ENCODE assay signal across 1 cellular context in genomic region chr10:97334370-97335175, GRCh38.
A peak's percentile ranks its signal among the peaks of the same experiment; 100 is the strongest.
TF ChIP-seq lines count a peak whose summit lies in the region.

Gene FRAT2, minus strand, starts transcription at chr10:97334729. Its CDS starts 157 bp downstream, at chr10:97334572.

TF ChIP-seq in WTC11, 78 proteins besides CTCF, POLR2A, EP300 and RAD21 (continued from another document):
- TF ChIP-seq, protein P1, sequence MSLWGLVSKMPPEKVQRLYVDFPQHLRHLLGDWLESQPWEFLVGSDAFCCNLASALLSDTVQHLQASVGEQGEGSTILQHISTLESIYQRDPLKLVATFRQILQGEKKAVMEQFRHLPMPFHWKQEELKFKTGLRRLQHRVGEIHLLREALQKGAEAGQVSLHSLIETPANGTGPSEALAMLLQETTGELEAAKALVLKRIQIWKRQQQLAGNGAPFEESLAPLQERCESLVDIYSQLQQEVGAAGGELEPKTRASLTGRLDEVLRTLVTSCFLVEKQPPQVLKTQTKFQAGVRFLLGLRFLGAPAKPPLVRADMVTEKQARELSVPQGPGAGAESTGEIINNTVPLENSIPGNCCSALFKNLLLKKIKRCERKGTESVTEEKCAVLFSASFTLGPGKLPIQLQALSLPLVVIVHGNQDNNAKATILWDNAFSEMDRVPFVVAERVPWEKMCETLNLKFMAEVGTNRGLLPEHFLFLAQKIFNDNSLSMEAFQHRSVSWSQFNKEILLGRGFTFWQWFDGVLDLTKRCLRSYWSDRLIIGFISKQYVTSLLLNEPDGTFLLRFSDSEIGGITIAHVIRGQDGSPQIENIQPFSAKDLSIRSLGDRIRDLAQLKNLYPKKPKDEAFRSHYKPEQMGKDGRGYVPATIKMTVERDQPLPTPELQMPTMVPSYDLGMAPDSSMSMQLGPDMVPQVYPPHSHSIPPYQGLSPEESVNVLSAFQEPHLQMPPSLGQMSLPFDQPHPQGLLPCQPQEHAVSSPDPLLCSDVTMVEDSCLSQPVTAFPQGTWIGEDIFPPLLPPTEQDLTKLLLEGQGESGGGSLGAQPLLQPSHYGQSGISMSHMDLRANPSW (CRISPR knock-in tag; conservative IDR thresholded peaks at IDR 0.05; ENCODE audit: low read depth): no peak
- TF ChIP-seq, protein P2, sequence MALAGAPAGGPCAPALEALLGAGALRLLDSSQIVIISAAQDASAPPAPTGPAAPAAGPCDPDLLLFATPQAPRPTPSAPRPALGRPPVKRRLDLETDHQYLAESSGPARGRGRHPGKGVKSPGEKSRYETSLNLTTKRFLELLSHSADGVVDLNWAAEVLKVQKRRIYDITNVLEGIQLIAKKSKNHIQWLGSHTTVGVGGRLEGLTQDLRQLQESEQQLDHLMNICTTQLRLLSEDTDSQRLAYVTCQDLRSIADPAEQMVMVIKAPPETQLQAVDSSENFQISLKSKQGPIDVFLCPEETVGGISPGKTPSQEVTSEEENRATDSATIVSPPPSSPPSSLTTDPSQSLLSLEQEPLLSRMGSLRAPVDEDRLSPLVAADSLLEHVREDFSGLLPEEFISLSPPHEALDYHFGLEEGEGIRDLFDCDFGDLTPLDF (CRISPR knock-in tag; IDR thresholded peaks at IDR 0.05): 0 out of 2 replicates have a peak, but pooled peaks have one; percentile 39
- no peak for TF ChIP-seq HMGA2 (CRISPR knock-in tag; IDR thresholded peaks at IDR 0.05)
- no peak for TF ChIP-seq ZNF416 (CRISPR knock-in tag; IDR thresholded peaks at IDR 0.05)
- no peak for TF ChIP-seq ZNF219 (CRISPR knock-in tag; IDR thresholded peaks at IDR 0.05; ENCODE audit: borderline replicate concordance)
- TF ChIP-seq NFYB (CRISPR knock-in tag; conservative IDR thresholded peaks at IDR 0.05; ENCODE audit: low read depth): no peak; the same call in 1 of the 2 replicates
- TF ChIP-seq MAX (CRISPR knock-in tag; IDR thresholded peaks at IDR 0.05): peak; percentile 84
- TF ChIP-seq SOX15 (CRISPR knock-in tag; IDR thresholded peaks at IDR 0.05): no peak
- TF ChIP-seq CBFB (CRISPR knock-in tag; IDR thresholded peaks at IDR 0.05; ENCODE audit: low read depth): no peak
- TF ChIP-seq TP53 (CRISPR knock-in tag; IDR thresholded peaks at IDR 0.05): peak; percentile 13; the same call in 1 of the 2 replicates
- TF ChIP-seq SMAD3 (CRISPR knock-in tag; IDR thresholded peaks at IDR 0.05; ENCODE audit: borderline replicate concordance): no peak
- no peak for TF ChIP-seq PRRX2 (CRISPR knock-in tag; IDR thresholded peaks at IDR 0.05)
- TF ChIP-seq MXD4 (CRISPR knock-in tag; IDR thresholded peaks at IDR 0.05; ENCODE audit: borderline replicate concordance): no peak
- no peak for TF ChIP-seq IRF2 (CRISPR knock-in tag; IDR thresholded peaks at IDR 0.05; ENCODE audit: borderline replicate concordance, low read depth)
- TF ChIP-seq OVOL2 (CRISPR knock-in tag; IDR thresholded peaks at IDR 0.05; ENCODE audit: borderline replicate concordance): no peak
- no peak for TF ChIP-seq ZNF423 (CRISPR knock-in tag; IDR thresholded peaks at IDR 0.05)
- TF ChIP-seq, protein P3, sequence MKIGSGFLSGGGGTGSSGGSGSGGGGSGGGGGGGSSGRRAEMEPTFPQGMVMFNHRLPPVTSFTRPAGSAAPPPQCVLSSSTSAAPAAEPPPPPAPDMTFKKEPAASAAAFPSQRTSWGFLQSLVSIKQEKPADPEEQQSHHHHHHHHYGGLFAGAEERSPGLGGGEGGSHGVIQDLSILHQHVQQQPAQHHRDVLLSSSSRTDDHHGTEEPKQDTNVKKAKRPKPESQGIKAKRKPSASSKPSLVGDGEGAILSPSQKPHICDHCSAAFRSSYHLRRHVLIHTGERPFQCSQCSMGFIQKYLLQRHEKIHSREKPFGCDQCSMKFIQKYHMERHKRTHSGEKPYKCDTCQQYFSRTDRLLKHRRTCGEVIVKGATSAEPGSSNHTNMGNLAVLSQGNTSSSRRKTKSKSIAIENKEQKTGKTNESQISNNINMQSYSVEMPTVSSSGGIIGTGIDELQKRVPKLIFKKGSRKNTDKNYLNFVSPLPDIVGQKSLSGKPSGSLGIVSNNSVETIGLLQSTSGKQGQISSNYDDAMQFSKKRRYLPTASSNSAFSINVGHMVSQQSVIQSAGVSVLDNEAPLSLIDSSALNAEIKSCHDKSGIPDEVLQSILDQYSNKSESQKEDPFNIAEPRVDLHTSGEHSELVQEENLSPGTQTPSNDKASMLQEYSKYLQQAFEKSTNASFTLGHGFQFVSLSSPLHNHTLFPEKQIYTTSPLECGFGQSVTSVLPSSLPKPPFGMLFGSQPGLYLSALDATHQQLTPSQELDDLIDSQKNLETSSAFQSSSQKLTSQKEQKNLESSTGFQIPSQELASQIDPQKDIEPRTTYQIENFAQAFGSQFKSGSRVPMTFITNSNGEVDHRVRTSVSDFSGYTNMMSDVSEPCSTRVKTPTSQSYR (CRISPR knock-in tag; IDR thresholded peaks at IDR 0.05): peak; percentile 78; the same call in 1 of the 2 replicates
- TF ChIP-seq CREM (CRISPR knock-in tag; IDR thresholded peaks at IDR 0.05): peak; percentile 79
- TF ChIP-seq NR1H2 (CRISPR knock-in tag; IDR thresholded peaks at IDR 0.05): no peak; the same call in 1 of the 2 replicates
- no peak for TF ChIP-seq ZSCAN18 (CRISPR knock-in tag; IDR thresholded peaks at IDR 0.05)
- TF ChIP-seq NR3C1 (CRISPR knock-in tag; conservative IDR thresholded peaks at IDR 0.05; ENCODE audit: low read depth): no peak
- peak; percentile 83 for TF ChIP-seq HMGXB4 (CRISPR knock-in tag; IDR thresholded peaks at IDR 0.05)
- peak; percentile 79; the same call in 1 of the 2 replicates for TF ChIP-seq ESRRA (CRISPR knock-in tag; IDR thresholded peaks at IDR 0.05; ENCODE audit: borderline replicate concordance)
- no peak for TF ChIP-seq ATF2 (CRISPR knock-in tag; IDR thresholded peaks at IDR 0.05; ENCODE audit: borderline replicate concordance, low read depth)
